13 cellular contexts compared by ENCODE assay signal in genomic region chr3:29004885-29005599, GRCh38.
DNase-seq lines count a peak whose midpoint lies in the region; ATAC-seq lines count a peak whose summit lies in the region.
"Had no signal": no experiment of that assay in that cellular context is flagged by ENCODE, and none has a peak within 500 bp of the region (broad histone marks: within the 10 kb centered on the region; RNA-seq: fewer than 3 reads in every experiment).

No MANE protein-coding gene starts in this region.

- CTCF ChIA-PET in activated CD4-positive, alpha-beta memory T cell treated with anti-CD3 and anti-CD28 coated beads for 36 hours (lab: Charles Lee), result no interaction called here
- CTCF ChIA-PET in activated naive CD4-positive, alpha-beta T cell treated with anti-CD3 and anti-CD28 coated beads for 36 hours (lab: Charles Lee), result no interaction called here

- no peaks in the 10 kb centered on the region for H3K4me1 ChIP-seq in HAP-1

- no peaks in the 10 kb centered on the region for H3K27me3 Mint-ChIP-seq in activated CD4-positive, alpha-beta memory T cell treated with anti-CD3 and anti-CD28 coated beads for 36 hours
- no peaks in the 10 kb centered on the region for H3K27me3 Mint-ChIP-seq in activated naive CD4-positive, alpha-beta T cell treated with anti-CD3 and anti-CD28 coated beads for 36 hours (ENCODE audit: low read depth)
- H3K27me3 Mint-ChIP-seq: progenitor cell of endocrine pancreas had no signal

- H3K27ac Mint-ChIP-seq in activated CD4-positive, alpha-beta memory T cell treated with anti-CD3 and anti-CD28 coated beads for 36 hours, result no peak overlapping the region
- H3K27ac Mint-ChIP-seq in activated naive CD4-positive, alpha-beta T cell treated with anti-CD3 and anti-CD28 coated beads for 36 hours, result no peak overlapping the region
- H3K27ac Mint-ChIP-seq: progenitor cell of endocrine pancreas had no signal

- in situ Hi-C loops in HAP-1 (cut with MboI; ENCODE audit: low sequenced_read_pairs), result no loop called here

- no peaks in the 10 kb centered on the region for H3K36me3 ChIP-seq in HAP-1 (replicated peaks)

- H3K4me3 Mint-ChIP-seq in activated CD4-positive, alpha-beta memory T cell treated with anti-CD3 and anti-CD28 coated beads for 36 hours, result no peak overlapping the region
- no peak overlapping the region for H3K4me3 Mint-ChIP-seq in activated naive CD4-positive, alpha-beta T cell treated with anti-CD3 and anti-CD28 coated beads for 36 hours

- no peaks in the 10 kb centered on the region for H3K4me1 Mint-ChIP-seq in activated CD4-positive, alpha-beta memory T cell treated with anti-CD3 and anti-CD28 coated beads for 36 hours (ENCODE audit: low read depth)
- no peaks in the 10 kb centered on the region for H3K4me1 Mint-ChIP-seq in activated naive CD4-positive, alpha-beta T cell treated with anti-CD3 and anti-CD28 coated beads for 36 hours (ENCODE audit: low read depth)

- DNase-seq in 8988T (no peak), HAP-1 (ENCODE audit: low spot score in 2 of 2) (no peak)
- no peak for DNase-seq in activated CD4-positive, alpha-beta memory T cell treated with anti-CD3 and anti-CD28 coated beads for 36 hours
- DNase-seq in activated naive CD4-positive, alpha-beta T cell treated with anti-CD3 and anti-CD28 coated beads for 36 hours, result no peak
- DNase-seq: activated CD4-positive, CD25-positive, alpha-beta regulatory T cell; activated effector memory CD4-positive, alpha-beta T cell treated with anti-CD3 and anti-CD28 coated beads, Interleukin-2, amount 50 U/mL, for 16 hours; stimulated activated CD4-positive, alpha-beta T cell treated with anti-CD3 and anti-CD28 coated beads, Interleukin-4, amount 100 ng/mL, for 4 hours had no signal

- H3K4me3 ChIP-seq in HAP-1, result no peak overlapping the region

- POLR2A ChIA-PET in activated CD4-positive, alpha-beta memory T cell treated with anti-CD3 and anti-CD28 coated beads for 36 hours (lab: Charles Lee), result no interaction called here

- no peaks in the 10 kb centered on the region for H3K36me3 Mint-ChIP-seq in activated CD4-positive, alpha-beta memory T cell treated with anti-CD3 and anti-CD28 coated beads for 36 hours
- no peaks in the 10 kb centered on the region for H3K36me3 Mint-ChIP-seq in activated naive CD4-positive, alpha-beta T cell treated with anti-CD3 and anti-CD28 coated beads for 36 hours (ENCODE audit: low read depth)

- H3K9me3 ChIP-seq in HAP-1, result no peaks in the 10 kb centered on the region

- H3K27me3 ChIP-seq in HAP-1 (ENCODE audit: low read depth), result no peaks in the 10 kb centered on the region

- H3K9me3 Mint-ChIP-seq in activated CD4-positive, alpha-beta memory T cell treated with anti-CD3 and anti-CD28 coated beads for 36 hours, result no peaks in the 10 kb centered on the region
- H3K9me3 Mint-ChIP-seq in activated naive CD4-positive, alpha-beta T cell treated with anti-CD3 and anti-CD28 coated beads for 36 hours, result no peaks in the 10 kb centered on the region

- intact Hi-C loops in activated CD4-positive, alpha-beta memory T cell treated with anti-CD3 and anti-CD28 coated beads for 36 hours (cut with micrococcal nuclease), result no loop called here
- intact Hi-C loops in activated naive CD4-positive, alpha-beta T cell treated with anti-CD3 and anti-CD28 coated beads for 36 hours (cut with micrococcal nuclease), result no loop called here

- peak; percentile 100 for ATAC-seq in GM18499 (IDR thresholded peaks at IDR 0.05; ENCODE audit: insufficient read depth, unreplicated experiment)
- ATAC-seq in GM19397 (IDR thresholded peaks at IDR 0.05; ENCODE audit: unreplicated experiment), result peak; percentile 94
- peak; percentile 99 for ATAC-seq in HG02759 (IDR thresholded peaks at IDR 0.05; ENCODE audit: unreplicated experiment)
- peak; percentile 100 for ATAC-seq in HG03378 (IDR thresholded peaks at IDR 0.05; ENCODE audit: unreplicated experiment)
- ATAC-seq: SK-N-SH treated with all-trans-retinoic acid at 6 μM for 48 hours had no signal
